ENCODE assay signal across 1 cellular context in genomic region chr5:62626534-62626933, GRCh38.
TF ChIP-seq lines count a peak whose summit lies in the region.

No MANE protein-coding gene starts in this region.

TF ChIP-seq in H1, 55 proteins besides CTCF, POLR2A, EP300 and RAD21 (continued from another document):
- TF ChIP-seq SIN3A (conservative IDR thresholded peaks at IDR 0.05 in 1 of 2, IDR thresholded peaks at IDR 0.05 in 1 of 2; ENCODE audit: low read depth in 1 of 2, low read length in 2 of 2) = no peak
- TF ChIP-seq CEBPB (IDR thresholded peaks at IDR 0.05; ENCODE audit: low read depth, low read length) = no peak
- TF ChIP-seq KDM1A (IDR thresholded peaks at IDR 0.05; ENCODE audit: borderline replicate concordance, low read length) = no peak
- TF ChIP-seq JUND (IDR thresholded peaks at IDR 0.05; ENCODE audit: low read length) = no peak
- TF ChIP-seq E2F6 (IDR thresholded peaks at IDR 0.05) = no peak
- no peak for TF ChIP-seq RNF2 (IDR thresholded peaks at IDR 0.05; ENCODE audit: borderline replicate concordance, low read depth, low read length, missing control alignments, poor library complexity, severe bottlenecking)
- no peak for TF ChIP-seq HDAC6 (IDR thresholded peaks at IDR 0.05; ENCODE audit: low read depth, low read length)
- no peak for TF ChIP-seq CTBP2 (IDR thresholded peaks at IDR 0.05; ENCODE audit: borderline replicate concordance, insufficient read depth, insufficient read length, low read length)
- no peak for TF ChIP-seq BACH1 (IDR thresholded peaks at IDR 0.05; ENCODE audit: low read length)
- no peak for TF ChIP-seq KDM4A (IDR thresholded peaks at IDR 0.05; ENCODE audit: low read depth, low read length, severe bottlenecking)
- no peak for TF ChIP-seq BRCA1 (IDR thresholded peaks at IDR 0.05; ENCODE audit: low read depth, low read length)
- no peak for TF ChIP-seq TCF12 (IDR thresholded peaks at IDR 0.05; ENCODE audit: low read depth, low read length)
- TF ChIP-seq CHD1 (IDR thresholded peaks at IDR 0.05; ENCODE audit: low read depth, low read length) = no peak
- no peak for TF ChIP-seq MAFK (IDR thresholded peaks at IDR 0.05; ENCODE audit: low read depth, low read length)
- no peak for TF ChIP-seq SP1 (IDR thresholded peaks at IDR 0.05; ENCODE audit: low read depth, low read length)
- TF ChIP-seq BCL11A (IDR thresholded peaks at IDR 0.05; ENCODE audit: low read depth in 2 of 2, low read length in 2 of 2) = no peak
